8 cellular contexts compared by ENCODE assay signal in genomic region chr19:12723383-12723642, GRCh38. TPM values are rescaled to one million over a fixed set of nuclear protein-coding genes. Genes with fewer than 3 reads are reported as not detected.
DNase-seq lines count a peak whose midpoint lies in the region; ATAC-seq and TF ChIP-seq lines count a peak whose summit lies in the region.

No MANE protein-coding gene starts in this region.

- H3K27me3 ChIP-seq in SJCRH30 (no peaks in the 10 kb centered on the region), esophagus (ENCODE audit: control insufficient read depth in 1 of 2, insufficient read depth in 2 of 2, low read length in 2 of 2) (no peaks in the 10 kb centered on the region), sigmoid colon (no peaks in the 10 kb centered on the region)

- 0 to 1% methylated on average over 7 of the region's 7 CpGs for WGBS in esophagus, 2 donors
- WGBS in sigmoid colon, 2 donors = 1% methylated on average over 7 of the region's 7 CpGs

- H3K9me3 ChIP-seq in SJCRH30 (replicated peaks) (no peaks in the 10 kb centered on the region), esophagus (ENCODE audit: control insufficient read depth in 2 of 2, insufficient read depth in 1 of 2, low read depth in 1 of 2, low read length in 1 of 2) (no peaks in the 10 kb centered on the region), sigmoid colon (no peaks in the 10 kb centered on the region)

- H3K4me3 ChIP-seq in SJCRH30 (peak overlapping the region; percentile 78), esophagus (ENCODE audit: low read depth in 1 of 2, low read length in 2 of 2) (peak overlapping the region; percentile 51 to 83), sigmoid colon (peak overlapping the region; percentile 54 to 98 (median 77))

- H3K27ac ChIP-seq in SJCRH30 (peak overlapping the region; percentile 84), esophagus (ENCODE audit: low read depth in 2 of 2, low read length in 1 of 2) (peak overlapping the region; percentile 71 to 98), sigmoid colon (peak overlapping the region; percentile 93 to 98 (median 95))

- no peak for ATAC-seq in GM18519 (IDR thresholded peaks at IDR 0.05; ENCODE audit: low FRiP score, unreplicated experiment)

- H3K36me3 ChIP-seq in SJCRH30 = peaks cover 18% of the 10 kb centered on the region
- H3K36me3 ChIP-seq in esophagus (ENCODE audit: control insufficient read depth in 2 of 2, insufficient read depth in 2 of 2, low read length in 1 of 2) = peaks cover 0 to 12% of the 10 kb centered on the region in 2 donors
- peaks cover 0 to 18% (median 6%) of the 10 kb centered on the region in 4 donors for H3K36me3 ChIP-seq in sigmoid colon

- TF ChIP-seq CTCF in sigmoid colon (IDR thresholded peaks at IDR 0.05) = no peak

- intact Hi-C loops in sigmoid colon (cut with DNase I) = loop anchor here (2.0 kb wide), 1 partner anchor 43 kb away; the partner anchor contains the start of gene DHPS

- H3K4me1 ChIP-seq in SJCRH30 (peaks cover 2% of the 10 kb centered on the region; the same call in 1 of the 2 replicates), esophagus (ENCODE audit: control insufficient read depth in 2 of 2, insufficient read depth in 2 of 2, low read length in 1 of 2) (peaks cover 0 to 8% of the 10 kb centered on the region in 2 donors), sigmoid colon (peaks cover 0 to 49% (median 44%) of the 10 kb centered on the region in 4 donors)

- peak; percentile 50 for DNase-seq in DMS53 (lab: John Stamatoyannopoulos, UW)
- no peak for DNase-seq in DMS53 treated with DMSO at 0.1 percent for 48 hours (lab: John Stamatoyannopoulos, UW; ENCODE audit: unreplicated experiment)
- no peak for DNase-seq in SJCRH30
- DNase-seq in sigmoid colon = no peak
- DNase-seq in SK-N-DZ (ENCODE audit: low spot score) = no peak
- no peak for DNase-seq in medulla oblongata (ENCODE audit: extremely low spot score)

- TF ChIP-seq POLR2A in sigmoid colon (IDR thresholded peaks at IDR 0.05) = no peak

- no peak for TF ChIP-seq EP300 in sigmoid colon (IDR thresholded peaks at IDR 0.05)

RNA-seq across cellular contexts. Expression of gene TNPO2, which starts 0.4 kb away (rescaled TPM):
- 72.4 and 80.9 TPM in 2 replicates for total RNA-seq in SJCRH30 (2014; rRNA removed; shearing (Covaris generic))
- polyA plus RNA-seq in esophagus (10 to 100 TPM; 29.7 to 37.2 TPM), sigmoid colon (10 to 100 TPM in 2 of 3 donors, 1 to 10 TPM in 1; 9.5 to 47.2 (median 12.0) TPM)
- total RNA-seq in sigmoid colon = 10 to 100 TPM; 54.2 to 92.2 (median 60.5) TPM
- polyA plus RNA-seq in SK-N-DZ (2014; cell fraction: cytosol; rRNA removed) = 54.5 and 57.4 TPM in 2 replicates
- polyA plus RNA-seq in SK-N-DZ (2014; cell fraction: nucleus; rRNA removed) = 168 and 232 TPM in 2 replicates

RNA-seq across cellular contexts. Expression of gene TRIR, which starts 11.2 kb away (rescaled TPM):
- total RNA-seq in SJCRH30 (2014; rRNA removed; shearing (Covaris generic)) = 431 and 462 TPM in 2 replicates
- polyA plus RNA-seq in esophagus = 100 to 1,000 TPM; 212 to 215 TPM
- 100 to 1,000 TPM; 443 to 505 (median 475) TPM for total RNA-seq in sigmoid colon
- 100 to 1,000 TPM; 261 to 324 (median 321) TPM for polyA plus RNA-seq in sigmoid colon
- 335 and 507 TPM in 2 replicates for polyA plus RNA-seq in SK-N-DZ (2014; cell fraction: cytosol; rRNA removed)
- polyA plus RNA-seq in SK-N-DZ (2014; cell fraction: nucleus; rRNA removed) = 287 and 380 TPM in 2 replicates

RNA-seq across cellular contexts. Expression of gene GET3, which starts 14.0 kb away (rescaled TPM):
- total RNA-seq in SJCRH30 (2014; rRNA removed; shearing (Covaris generic)) = 79.5 and 87.1 TPM in 2 replicates
- 10 to 100 TPM; 46.2 to 74.1 TPM for polyA plus RNA-seq in esophagus
- total RNA-seq in sigmoid colon = 10 to 100 TPM; 34.6 to 59.4 (median 44.5) TPM
- 100 to 1,000 TPM in 1 of 3 donors, 10 to 100 TPM in 2; 85.8 to 121 (median 98.5) TPM for polyA plus RNA-seq in sigmoid colon
- polyA plus RNA-seq in SK-N-DZ (2014; cell fraction: cytosol; rRNA removed) = 75.7 and 82.0 TPM in 2 replicates
- 32.9 and 75.2 TPM in 2 replicates for polyA plus RNA-seq in SK-N-DZ (2014; cell fraction: nucleus; rRNA removed)

RNA-seq across cellular contexts. Expression of gene FBXW9, which starts 26.9 kb away (rescaled TPM):
- 7.8 and 8.3 TPM in 2 replicates for total RNA-seq in SJCRH30 (2014; rRNA removed; shearing (Covaris generic))
- polyA plus RNA-seq in esophagus (10 to 100 TPM in 1 of 2 donors, 1 to 10 TPM in 1; 5.0 to 12.3 TPM), sigmoid colon (10 to 100 TPM in 1 of 3 donors, 1 to 10 TPM in 2; 6.2 to 10.8 (median 7.8) TPM)
- total RNA-seq in sigmoid colon = 1 to 10 TPM; 3.6 to 6.4 (median 4.5) TPM
- 17.4 and 17.8 TPM in 2 replicates for polyA plus RNA-seq in SK-N-DZ (2014; cell fraction: cytosol; rRNA removed)
- polyA plus RNA-seq in SK-N-DZ (2014; cell fraction: nucleus; rRNA removed) = 15.1 and 15.9 TPM in 2 replicates

RNA-seq across cellular contexts. Expression of gene BEST2, which starts 28.3 kb away (rescaled TPM):
- total RNA-seq in SJCRH30 (2014; rRNA removed; shearing (Covaris generic)) = 0.04 and 0.10 TPM in 2 replicates
- polyA plus RNA-seq in esophagus = under 1 TPM; 0.06 TPM
- total RNA-seq in sigmoid colon = under 1 TPM in 1 of 4 donors, not detected in 3; 0.36 TPM
- 10 to 100 TPM; 44.4 to 50.0 (median 45.8) TPM for polyA plus RNA-seq in sigmoid colon
- polyA plus RNA-seq in SK-N-DZ (2014; cell fraction: cytosol; rRNA removed) = not detected in 2 replicates
- 0.13 TPM in 1 of 2 replicates, not detected in the other for polyA plus RNA-seq in SK-N-DZ (2014; cell fraction: nucleus; rRNA removed)
